ENCODE assay signal across 20 cellular contexts in the genomic region with DNA sequence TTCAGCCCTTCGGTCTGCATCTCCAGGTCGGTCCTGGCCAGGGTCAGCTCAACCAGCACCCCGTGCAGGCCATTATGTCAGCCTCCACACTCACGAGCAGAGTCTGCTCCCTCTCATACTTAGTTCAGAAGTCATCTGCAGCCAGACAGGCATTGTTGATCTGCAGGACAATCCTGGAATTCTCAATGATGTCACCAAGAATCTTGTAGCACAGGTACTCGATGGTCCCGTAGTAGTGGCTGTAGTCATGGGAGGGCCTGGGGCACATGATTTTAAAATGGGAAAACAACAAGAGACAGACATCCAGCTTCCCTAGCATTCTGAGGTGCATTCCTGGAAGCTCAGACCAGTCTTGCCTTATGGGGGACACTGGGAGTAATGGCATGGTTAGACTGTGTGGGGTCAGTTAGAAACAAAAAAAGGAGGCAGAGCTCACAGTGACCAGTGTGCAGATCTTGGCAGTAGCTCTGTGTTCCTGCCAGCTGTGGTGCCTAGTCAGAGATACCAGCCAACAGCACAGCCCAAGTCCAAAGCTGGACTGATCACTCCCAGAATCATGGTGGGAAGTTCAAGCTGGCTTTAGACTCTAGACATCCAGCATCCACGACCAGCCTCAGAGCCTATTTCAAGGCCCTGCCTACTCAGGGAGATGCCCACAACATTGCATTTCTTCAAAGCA. TPM values are rescaled to one million over a fixed set of nuclear protein-coding genes. Genes with fewer than 3 reads are reported as not detected.
DNase-seq lines count a peak whose midpoint lies in the region; ATAC-seq, FAIRE-seq and TF ChIP-seq lines count a peak whose summit lies in the region.
"Had no signal": no experiment of that assay in that cellular context is flagged by ENCODE, and none has a peak within 500 bp of the region (broad histone marks: within the 10 kb centered on the region; RNA-seq: fewer than 3 reads in every experiment).

No MANE protein-coding gene starts in this region.

- in situ Hi-C loops in HepG2 (cut with HindIII; ENCODE audit: extremely low pct_ligation_motif_present, low pct_unique_long_range_greater_than_20kb), result no loop called here

- no peak overlapping the region for H3K56ac ChIP-seq in H1 (replicated peaks; ENCODE audit: insufficient read length, low read depth, low read length)

- DNase-seq in HepG2 (ENCODE audit: low spot score), result no peak
- no peak for DNase-seq in right lobe of liver
- no peak for DNase-seq in H1 (ENCODE audit: low read depth in 1 of 2, low spot score in 2 of 2)
- DNase-seq in trophoblast cell, result peak; percentile 86 to 95
- DNase-seq in type B pancreatic cell (ENCODE audit: extremely low spot score, unreplicated experiment), result no peak
- DNase-seq in cerebellar cortex (ENCODE audit: low spot score), result no peak
- no peak for DNase-seq in DMS79 (lab: John Stamatoyannopoulos, UW)
- DNase-seq: CD4-positive, alpha-beta memory T cell; DMS153; GOT3; H9 had no signal

- 25% methylated on average over 6 of the region's 7 CpGs for WGBS in HepG2 (ENCODE audit: low lambda C conversion rate)
- WGBS in right lobe of liver (ENCODE audit: insufficient coverage, low coverage, low lambda C conversion rate, missing lambda C conversion rate), result 94% methylated on average over 5 of the region's 7 CpGs
- 89% methylated on average over 7 of the region's 7 CpGs; no CpG with 5 or more reads in 1 of the 2 experiments for WGBS in H1 (ENCODE audit: extremely low coverage in 1 of 2, insufficient coverage in 1 of 2, insufficient read length in 1 of 2, insufficient replicate concordance in 2 of 2, low coverage in 1 of 2, low lambda C conversion rate in 2 of 2, missing lambda C conversion rate in 1 of 2), 2 experiments
- WGBS in trophoblast cell (ENCODE audit: extremely low coverage, insufficient coverage, insufficient read length), result no CpG with 5 or more reads among the region's 7 CpGs

- intact Hi-C loops in HepG2 (cut with micrococcal nuclease; ENCODE audit: unreplicated experiment) (no loop called here), right lobe of liver (cut with DNase I) (no loop called here)

- H3K9me3 Mint-ChIP-seq in type B pancreatic cell, result no peaks in the 10 kb centered on the region

- no TSS peak for BruUV-seq in HepG2 (replicated peaks; lab: Mats Ljungman, UMichigan)

- H3K4me2 ChIP-seq in HepG2 (ENCODE audit: low read depth, low read length) (no peak overlapping the region), H1 (ENCODE audit: insufficient read depth in 1 of 2, low read depth in 2 of 2, low read length in 2 of 2) (no peak overlapping the region), trophoblast cell (ENCODE audit: low read length) (no peak overlapping the region)
- H3K4me2 ChIP-seq: BLaER1 had no signal

- H3K27ac Mint-ChIP-seq in type B pancreatic cell, result peak overlapping the region; percentile 48
- H3K27ac Mint-ChIP-seq: CD14-positive monocyte had no signal

- POLR2A ChIA-PET in HepG2 (lab: Yijun Ruan, JAX) (no interaction called here), H1 (lab: Charles Lee; ENCODE audit: partially characterized antibody) (no interaction called here)

- H3K36me3 ChIP-seq in HepG2 (replicated peaks in 1 of 2; ENCODE audit: control insufficient read depth in 1 of 2, insufficient read depth in 2 of 2, low read length in 2 of 2) (no peaks in the 10 kb centered on the region), right lobe of liver (no peaks in the 10 kb centered on the region), H1 (ENCODE audit: control insufficient read depth in 2 of 4, insufficient read depth in 4 of 4, low read length in 3 of 4) (no peaks in the 10 kb centered on the region), trophoblast cell (ENCODE audit: control insufficient read depth in 1 of 2, insufficient read depth in 2 of 2, low read length in 2 of 2) (no peaks in the 10 kb centered on the region)
- H3K36me3 ChIP-seq: BLaER1 had no signal

- CTCF ChIA-PET in HepG2 (lab: Yijun Ruan, JAX; ENCODE audit: low intra/inter-chr PET ratio, low total read pairs) (no interaction called here), H1 (lab: Charles Lee; ENCODE audit: partially characterized antibody) (interaction anchor here (1.9 kb wide), 1 partner anchor 17 kb away, joined by 7 read pairs; no protein-coding TSS in a partner anchor)

- no peaks in the 10 kb centered on the region for H3K79me1 ChIP-seq in H1 (ENCODE audit: low read depth, low read length)
- peaks cover 2% of the 10 kb centered on the region for H3K79me1 ChIP-seq in trophoblast cell (ENCODE audit: low read length)

- no peaks in the 10 kb centered on the region for H3K36me3 Mint-ChIP-seq in type B pancreatic cell
- H3K36me3 Mint-ChIP-seq: CD14-positive monocyte, IgD-negative memory B cell had no signal

- no peak overlapping the region for H2BK12ac ChIP-seq in H1 (ENCODE audit: low read depth, low read length)
- peak overlapping the region; percentile 21 for H2BK12ac ChIP-seq in trophoblast cell (ENCODE audit: low read length)

- H4K20me1 ChIP-seq in HepG2 (ENCODE audit: insufficient read depth, low read length) (no peaks in the 10 kb centered on the region), H1 (replicated peaks in 1 of 2; ENCODE audit: control insufficient read depth in 1 of 2, insufficient read depth in 2 of 2, low read length in 2 of 2) (no peaks in the 10 kb centered on the region)
- H4K20me1 ChIP-seq: BLaER1 had no signal

- no peak overlapping the region for H4K91ac ChIP-seq in H1 (replicated peaks; ENCODE audit: insufficient read length, low read length)
- no peak overlapping the region for H4K91ac ChIP-seq in trophoblast cell (ENCODE audit: low read depth, low read length)

- H2AK5ac ChIP-seq in H1 (ENCODE audit: low read depth, low read length), result no peak overlapping the region
- no peak overlapping the region for H2AK5ac ChIP-seq in trophoblast cell (ENCODE audit: low read length)

- no peaks in the 10 kb centered on the region; a peak in 2 of 5 replicates for H3K27me3 ChIP-seq in HepG2 (ENCODE audit: control insufficient read depth in 1 of 2, insufficient read depth in 2 of 2, low read length in 2 of 2)
- H3K27me3 ChIP-seq in right lobe of liver, result no peaks in the 10 kb centered on the region
- H3K27me3 ChIP-seq in H1 (replicated peaks in 1 of 4; ENCODE audit: control insufficient read depth in 3 of 4, extremely low read depth in 1 of 4, insufficient read depth in 3 of 4, low read length in 3 of 4), result no peaks in the 10 kb centered on the region
- no peaks in the 10 kb centered on the region for H3K27me3 ChIP-seq in trophoblast cell (ENCODE audit: insufficient read depth, low read length)
- H3K27me3 ChIP-seq: BLaER1 had no signal

- no peak overlapping the region for H2BK120ac ChIP-seq in H1 (replicated peaks; ENCODE audit: low read depth, low read length)
- H2BK120ac ChIP-seq in trophoblast cell (ENCODE audit: insufficient read depth, low read length, poor library complexity), result no peak overlapping the region

- peak; percentile 39; the same call in 1 of the 3 replicates for ATAC-seq in HepG2
- ATAC-seq in right lobe of liver, result no peak
- ATAC-seq in HG03108 (IDR thresholded peaks at IDR 0.05; ENCODE audit: unreplicated experiment), result no peak
- ATAC-seq: GM12878 had no signal

- H3K23ac ChIP-seq in H1 (ENCODE audit: insufficient read length) (no peak overlapping the region), trophoblast cell (ENCODE audit: low read length) (no peak overlapping the region)

- H3K27ac ChIP-seq in HepG2 (ENCODE audit: extremely low read length, insufficient read depth, low read length) (no peak overlapping the region), right lobe of liver (no peak overlapping the region), H1 (ENCODE audit: low read depth, low read length) (no peak overlapping the region), trophoblast cell (ENCODE audit: low read depth, low read length) (no peak overlapping the region)
- H3K27ac ChIP-seq: 22Rv1, BLaER1 had no signal

- H3K9ac ChIP-seq in HepG2 (ENCODE audit: insufficient read depth, low read depth, low read length) (no peak overlapping the region), H1 (replicated peaks in 1 of 4; ENCODE audit: extremely low read depth in 1 of 4, low read depth in 3 of 4, low read length in 3 of 4) (no peak overlapping the region), trophoblast cell (ENCODE audit: low read length) (no peak overlapping the region)
- H3K9ac ChIP-seq: BLaER1 had no signal

- H2AFZ ChIP-seq in HepG2 (ENCODE audit: low read length), result no peak overlapping the region
- H2AFZ ChIP-seq in H1 (ENCODE audit: low read length), result no peak overlapping the region
- H2AFZ ChIP-seq in trophoblast cell (ENCODE audit: insufficient read depth, low read length, poor library complexity), result no peak overlapping the region

- no peak for TF ChIP-seq POLR2A in HepG2 (IDR thresholded peaks at IDR 0.05; ENCODE audit: insufficient read depth in 1 of 2, low read depth in 2 of 2, low read length in 2 of 2)
- TF ChIP-seq POLR2A in right lobe of liver (IDR thresholded peaks at IDR 0.05), result no peak
- no peak for TF ChIP-seq POLR2A in H1 (IDR thresholded peaks at IDR 0.05; ENCODE audit: control extremely low read depth in 1 of 2, low read depth in 2 of 2, low read length in 2 of 2)

- TF ChIP-seq CTCF in HepG2 (CRISPR knock-in tag; IDR thresholded peaks at IDR 0.05) (no peak), right lobe of liver (IDR thresholded peaks at IDR 0.05) (no peak), H1 (IDR thresholded peaks at IDR 0.05; ENCODE audit: control extremely low read depth in 1 of 3, insufficient read depth in 1 of 3, low read depth in 1 of 3, low read length in 3 of 3) (no peak), type B pancreatic cell (conservative IDR thresholded peaks at IDR 0.05) (no peak)

- no peak for TF ChIP-seq EP300 in HepG2 (IDR thresholded peaks at IDR 0.05; ENCODE audit: low read depth in 2 of 2, low read length in 2 of 2)
- TF ChIP-seq EP300 in HepG2 (CRISPR knock-in tag; IDR thresholded peaks at IDR 0.05; ENCODE audit: borderline replicate concordance), result no peak
- no peak for TF ChIP-seq EP300 in H1 (IDR thresholded peaks at IDR 0.05; ENCODE audit: borderline replicate concordance in 1 of 2, low read depth in 2 of 2, low read length in 2 of 2)

- H3K23me2 ChIP-seq in H1 (ENCODE audit: low read depth, low read length), result no peaks in the 10 kb centered on the region

- H3K4ac ChIP-seq in H1 (replicated peaks; ENCODE audit: insufficient read length, low read depth, low read length) (no peak overlapping the region), trophoblast cell (ENCODE audit: low read depth, low read length) (no peak overlapping the region)

- H3K18ac ChIP-seq in H1 (ENCODE audit: extremely low read depth, low read length) (no peak overlapping the region), trophoblast cell (ENCODE audit: low read length) (no peak overlapping the region)

- H2BK20ac ChIP-seq in H1 (ENCODE audit: low read length), result no peak overlapping the region

- no peaks in the 10 kb centered on the region for H3K4me1 ChIP-seq in HepG2 (ENCODE audit: insufficient read depth, low read length)
- no peaks in the 10 kb centered on the region for H3K4me1 ChIP-seq in right lobe of liver
- no peaks in the 10 kb centered on the region for H3K4me1 ChIP-seq in H1 (replicated peaks in 1 of 4; ENCODE audit: control insufficient read depth in 3 of 4, insufficient read depth in 4 of 4, low read length in 3 of 4)
- H3K4me1 ChIP-seq in trophoblast cell (ENCODE audit: control insufficient read depth in 1 of 2, insufficient read depth in 2 of 2, low read length in 2 of 2), result peaks cover 10 to 13% of the 10 kb centered on the region in 2 experiments
- H3K4me1 ChIP-seq: BLaER1 had no signal

- H4K8ac ChIP-seq in H1 (ENCODE audit: extremely low read depth, insufficient read depth, low read length) (peak overlapping the region; percentile 35; the same call in 1 of the 2 replicates), trophoblast cell (ENCODE audit: low read depth, low read length) (peak overlapping the region; percentile 2)

- H3K9me3 ChIP-seq in HepG2 (ENCODE audit: low read length) (no peaks in the 10 kb centered on the region), right lobe of liver (no peaks in the 10 kb centered on the region), H1 (ENCODE audit: insufficient read depth in 2 of 2, low read depth in 1 of 2, low read length in 1 of 2) (no peaks in the 10 kb centered on the region), trophoblast cell (ENCODE audit: insufficient read depth, low read depth, low read length) (peaks cover 4% of the 10 kb centered on the region)
- H3K9me3 ChIP-seq: BLaER1 had no signal

- no peak overlapping the region for H4K12ac ChIP-seq in trophoblast cell (ENCODE audit: low read depth, low read length)

- no peak overlapping the region for H4K5ac ChIP-seq in H1 (ENCODE audit: insufficient read length, low read depth, low read length)

- H3K4me3 ChIP-seq in HepG2 (replicated peaks in 1 of 3; ENCODE audit: insufficient read depth in 1 of 3, low read depth in 2 of 3, low read length in 3 of 3) (no peak overlapping the region), right lobe of liver (no peak overlapping the region), H1 (ENCODE audit: extremely low read depth in 1 of 4, insufficient read depth in 2 of 4, low read depth in 3 of 4, low read length in 4 of 4) (no peak overlapping the region), trophoblast cell (ENCODE audit: low read depth, low read length) (peak overlapping the region; percentile 1)
- H3K4me3 ChIP-seq: BLaER1, GM12878 had no signal

- no peak for TF ChIP-seq RAD21 in HepG2 (CRISPR knock-in tag; IDR thresholded peaks at IDR 0.05)
- no peak for TF ChIP-seq RAD21 in H1 (IDR thresholded peaks at IDR 0.05 in 1 of 2, conservative IDR thresholded peaks at IDR 0.05 in 1 of 2; ENCODE audit: low read depth in 2 of 2, low read length in 2 of 2)

- no peak overlapping the region for H3K14ac ChIP-seq in H1 (ENCODE audit: insufficient read length)
- H3K14ac ChIP-seq in trophoblast cell (ENCODE audit: low read length), result peak overlapping the region; percentile 14

- H3K27me3 Mint-ChIP-seq in type B pancreatic cell, result no peaks in the 10 kb centered on the region

- no peak overlapping the region for H2BK15ac ChIP-seq in H1 (ENCODE audit: low read length)

- no peak overlapping the region for H3K4me3 Mint-ChIP-seq in type B pancreatic cell
- H3K4me3 Mint-ChIP-seq: CD14-positive monocyte; CD4-positive, alpha-beta memory T cell; H9; IgD-negative memory B cell had no signal

- no peak for FAIRE-seq in HepG2 (lab: Jason Lieb, UNC)
- FAIRE-seq in H1 (lab: Jason Lieb, UNC), result no peak
- FAIRE-seq: GM12878 had no signal

- H3K4me1 Mint-ChIP-seq in type B pancreatic cell (ENCODE audit: unreplicated experiment), result no peaks in the 10 kb centered on the region
- H3K4me1 Mint-ChIP-seq: CD14-positive monocyte; CD4-positive, alpha-beta memory T cell; H9; IgD-negative memory B cell had no signal

- no peaks in the 10 kb centered on the region for H3K79me2 ChIP-seq in HepG2 (ENCODE audit: insufficient read depth, low read length)
- no peaks in the 10 kb centered on the region for H3K79me2 ChIP-seq in H1 (ENCODE audit: control insufficient read depth in 1 of 2, insufficient read depth in 2 of 2, low read length in 2 of 2)
- no peaks in the 10 kb centered on the region for H3K79me2 ChIP-seq in trophoblast cell (ENCODE audit: control insufficient read depth, insufficient read depth, low read length, poor library complexity)

- no peak overlapping the region for H2BK5ac ChIP-seq in H1 (ENCODE audit: low read depth, low read length)
- no peak overlapping the region for H2BK5ac ChIP-seq in trophoblast cell (ENCODE audit: low read depth, low read length, poor library complexity)

RNA-seq across cellular contexts. Expression of a gene that starts 31.9 kb away (rescaled TPM):
- total RNA-seq in HepG2 (2016; rRNA removed; fragmentation: Illumina TruSeq; extraction: Trizol) (not detected in 2 replicates), right lobe of liver (under 1 TPM; 0.05 to 0.25 (median 0.15) TPM), type B pancreatic cell (ENCODE audit: low replicate concordance) (0.27 TPM in 1 of 2 replicates, not detected in the other)
- not detected in 2 replicates for total RNA-seq in HepG2 (2016; cell fraction: cytosol; rRNA removed; fragmentation: Illumina TruSeq; extraction: Trizol; ENCODE audit: low read depth)
- not detected in 2 replicates for total RNA-seq in HepG2 (2016; cell fraction: insoluble cytoplasmic fraction; rRNA removed; fragmentation: Illumina TruSeq; extraction: Trizol)
- total RNA-seq in HepG2 (2016; cell fraction: membrane; rRNA removed; fragmentation: Illumina TruSeq; extraction: Trizol), result not detected in 2 replicates
- total RNA-seq in HepG2 (2016; cell fraction: nucleus; rRNA removed; fragmentation: Illumina TruSeq; extraction: Trizol), result 0.09 TPM in 1 of 2 replicates, not detected in the other
- polyA plus RNA-seq in HepG2 (2011; rRNA removed) (0.03 and 0.04 TPM in 2 replicates), H1 (2011; rRNA removed) (0.11 TPM in 2 replicates)
- not detected in 2 replicates for polyA plus RNA-seq in HepG2 (2011; cell fraction: cytosol; rRNA removed)
- 0.10 TPM in 1 of 2 replicates, not detected in the other for polyA plus RNA-seq in HepG2 (2011; cell fraction: nucleus; rRNA removed)
- 0.05 TPM in 1 of 2 replicates, not detected in the other for polyA plus RNA-seq in HepG2 (2012)
- not detected in 2 replicates for polyA plus RNA-seq in HepG2 (2016; cell fraction: cytosol; fragmentation: Illumina TruSeq; extraction: Trizol; ENCODE audit: low read depth)
- polyA plus RNA-seq in HepG2 (2016; cell fraction: insoluble cytoplasmic fraction; fragmentation: Illumina TruSeq; extraction: Trizol; ENCODE audit: low read depth), result not detected in 2 replicates
- not detected in 2 replicates for polyA plus RNA-seq in HepG2 (2016; cell fraction: membrane; fragmentation: Illumina TruSeq; extraction: Trizol; ENCODE audit: low read depth)
- 0.12 and 0.19 TPM in 2 replicates for polyA plus RNA-seq in HepG2 (2016; cell fraction: nucleus; fragmentation: Illumina TruSeq; extraction: Trizol; ENCODE audit: insufficient read depth, low read depth)
- polyA minus RNA-seq in HepG2 (2011; rRNA and poly(A)+ RNA removed; ENCODE audit: low replicate concordance), result 0.07 and 0.14 TPM in 2 replicates
- polyA minus RNA-seq in HepG2 (2011; cell fraction: cytosol; rRNA and poly(A)+ RNA removed), result not detected in 2 replicates
- polyA minus RNA-seq in HepG2 (2011; cell fraction: nucleus; rRNA and poly(A)+ RNA removed), result 0.13 TPM in 1 of 2 replicates, not detected in the other
- total RNA-seq in H1 (2021; fragmentation: NEBNext Ultra II Directional; extraction: Animal tissue kit (Norgen Biotek cat#: 25700)), result 0.21 TPM in 1 of 2 replicates, not detected in the other
- 0.19 TPM for polyA plus RNA-seq in H1 (2011; cell fraction: cytosol; rRNA removed)
- polyA plus RNA-seq in H1 (2011; cell fraction: nucleus; rRNA removed), result 0.30 TPM
- 0.15 to 0.33 TPM (median 0.22 TPM) in 4 replicates for polyA plus RNA-seq in H1 (2012, experiment 1 of 2)
- not detected for polyA plus RNA-seq in H1 (2012, experiment 2 of 2)
- polyA plus RNA-seq in H1 (2013, experiment 1 of 2), result 0.10 TPM
- polyA plus RNA-seq in H1 (2013, experiment 2 of 2), result 0.11 TPM
- 0.12 and 0.16 TPM in 2 replicates for polyA minus RNA-seq in H1 (2011; rRNA and poly(A)+ RNA removed)
- polyA minus RNA-seq in H1 (2011; cell fraction: cytosol; rRNA and poly(A)+ RNA removed), result not detected
- polyA minus RNA-seq in H1 (2011; cell fraction: nucleus; rRNA and poly(A)+ RNA removed), result 0.60 TPM
- polyA plus RNA-seq in trophoblast cell (2013), result 0.07 and 0.08 TPM in 2 replicates
- total RNA-seq: G401, GM12878, HT-29 had no signal
- polyA plus RNA-seq: AG04450; CD14-positive monocyte; CD4-positive, alpha-beta memory T cell; IgD-negative memory B cell had no signal

RNA-seq across cellular contexts. Expression of a gene that starts 32.9 kb away (rescaled TPM):
- total RNA-seq in HepG2 (2016; rRNA removed; fragmentation: Illumina TruSeq; extraction: Trizol), result 0.07 TPM in 1 of 2 replicates, not detected in the other
- not detected in 2 replicates for total RNA-seq in HepG2 (2016; cell fraction: cytosol; rRNA removed; fragmentation: Illumina TruSeq; extraction: Trizol; ENCODE audit: low read depth)
- total RNA-seq in HepG2 (2016; cell fraction: insoluble cytoplasmic fraction; rRNA removed; fragmentation: Illumina TruSeq; extraction: Trizol), result 0.17 TPM in 1 of 2 replicates, not detected in the other
- total RNA-seq in HepG2 (2016; cell fraction: membrane; rRNA removed; fragmentation: Illumina TruSeq; extraction: Trizol), result not detected in 2 replicates
- not detected in 2 replicates for total RNA-seq in HepG2 (2016; cell fraction: nucleus; rRNA removed; fragmentation: Illumina TruSeq; extraction: Trizol)
- polyA plus RNA-seq in HepG2 (2011; rRNA removed), result 0.05 and 0.08 TPM in 2 replicates
- 0.03 TPM in 2 replicates for polyA plus RNA-seq in HepG2 (2011; cell fraction: cytosol; rRNA removed)
- polyA plus RNA-seq in HepG2 (2011; cell fraction: nucleus; rRNA removed), result 0.19 TPM in 1 of 2 replicates, not detected in the other
- polyA plus RNA-seq in HepG2 (2012), result not detected in 2 replicates
- not detected in 2 replicates for polyA plus RNA-seq in HepG2 (2016; cell fraction: cytosol; fragmentation: Illumina TruSeq; extraction: Trizol; ENCODE audit: low read depth)
- not detected in 2 replicates for polyA plus RNA-seq in HepG2 (2016; cell fraction: insoluble cytoplasmic fraction; fragmentation: Illumina TruSeq; extraction: Trizol; ENCODE audit: low read depth)
- polyA plus RNA-seq in HepG2 (2016; cell fraction: membrane; fragmentation: Illumina TruSeq; extraction: Trizol; ENCODE audit: low read depth), result not detected in 2 replicates
- polyA plus RNA-seq in HepG2 (2016; cell fraction: nucleus; fragmentation: Illumina TruSeq; extraction: Trizol; ENCODE audit: insufficient read depth, low read depth), result not detected in 2 replicates
- polyA minus RNA-seq in HepG2 (2011; rRNA and poly(A)+ RNA removed; ENCODE audit: low replicate concordance), result 1.7 TPM in 1 of 2 replicates, not detected in the other
- not detected in 2 replicates for polyA minus RNA-seq in HepG2 (2011; cell fraction: cytosol; rRNA and poly(A)+ RNA removed)
- polyA minus RNA-seq in HepG2 (2011; cell fraction: nucleus; rRNA and poly(A)+ RNA removed), result 0.26 and 0.62 TPM in 2 replicates
- not detected for total RNA-seq in right lobe of liver
- 1.4 and 2.6 TPM in 2 replicates for total RNA-seq in H1 (2021; fragmentation: NEBNext Ultra II Directional; extraction: Animal tissue kit (Norgen Biotek cat#: 25700))
- polyA plus RNA-seq in H1 (2011; rRNA removed), result 1.5 and 2.4 TPM in 2 replicates
- 2.1 TPM for polyA plus RNA-seq in H1 (2011; cell fraction: cytosol; rRNA removed)
- polyA plus RNA-seq in H1 (2011; cell fraction: nucleus; rRNA removed), result 4.2 TPM
- 1.4 to 2.5 TPM (median 1.9 TPM) in 4 replicates for polyA plus RNA-seq in H1 (2012, experiment 1 of 2)
- polyA plus RNA-seq in H1 (2012, experiment 2 of 2), result 0.08 TPM
- polyA plus RNA-seq in H1 (2013, experiment 1 of 2), result 2.8 TPM
- 1.9 TPM for polyA plus RNA-seq in H1 (2013, experiment 2 of 2)
- 3.2 and 4.1 TPM in 2 replicates for polyA minus RNA-seq in H1 (2011; rRNA and poly(A)+ RNA removed)
- polyA minus RNA-seq in H1 (2011; cell fraction: cytosol; rRNA and poly(A)+ RNA removed), result 3.7 TPM
- polyA minus RNA-seq in H1 (2011; cell fraction: nucleus; rRNA and poly(A)+ RNA removed), result 4.3 TPM
- polyA plus RNA-seq in trophoblast cell (2013), result 0.14 and 0.19 TPM in 2 replicates
- 25.5 and 65.1 TPM in 2 replicates for total RNA-seq in type B pancreatic cell (ENCODE audit: low replicate concordance)
- total RNA-seq: CD4-positive, alpha-beta memory T cell; G401 had no signal
- polyA plus RNA-seq: CD4-positive, alpha-beta memory T cell had no signal

RNA-seq across cellular contexts. Expression of a gene that starts 52.0 kb away (rescaled TPM):
- 0.07 and 0.22 TPM in 2 replicates for total RNA-seq in HepG2 (2016; rRNA removed; fragmentation: Illumina TruSeq; extraction: Trizol)
- not detected in 2 replicates for total RNA-seq in HepG2 (2016; cell fraction: cytosol; rRNA removed; fragmentation: Illumina TruSeq; extraction: Trizol; ENCODE audit: low read depth)
- total RNA-seq in HepG2 (2016; cell fraction: insoluble cytoplasmic fraction; rRNA removed; fragmentation: Illumina TruSeq; extraction: Trizol), result 0.06 TPM in 1 of 2 replicates, not detected in the other
- 0.10 TPM in 1 of 2 replicates, not detected in the other for total RNA-seq in HepG2 (2016; cell fraction: membrane; rRNA removed; fragmentation: Illumina TruSeq; extraction: Trizol)
- not detected in 2 replicates for total RNA-seq in HepG2 (2016; cell fraction: nucleus; rRNA removed; fragmentation: Illumina TruSeq; extraction: Trizol)
- polyA plus RNA-seq in HepG2 (2011; rRNA removed), result 0.17 TPM in 1 of 2 replicates, not detected in the other
- polyA plus RNA-seq in HepG2 (2011; cell fraction: cytosol; rRNA removed), result not detected in 2 replicates
- 0.21 and 0.26 TPM in 2 replicates for polyA plus RNA-seq in HepG2 (2011; cell fraction: nucleus; rRNA removed)
- 0.12 TPM in 1 of 2 replicates, not detected in the other for polyA plus RNA-seq in HepG2 (2012)
- polyA plus RNA-seq in HepG2 (2016; cell fraction: cytosol; fragmentation: Illumina TruSeq; extraction: Trizol; ENCODE audit: low read depth), result not detected in 2 replicates
- polyA plus RNA-seq in HepG2 (2016; cell fraction: insoluble cytoplasmic fraction; fragmentation: Illumina TruSeq; extraction: Trizol; ENCODE audit: low read depth), result not detected in 2 replicates
- not detected in 2 replicates for polyA plus RNA-seq in HepG2 (2016; cell fraction: membrane; fragmentation: Illumina TruSeq; extraction: Trizol; ENCODE audit: low read depth)
- 0.55 TPM in 1 of 2 replicates, not detected in the other for polyA plus RNA-seq in HepG2 (2016; cell fraction: nucleus; fragmentation: Illumina TruSeq; extraction: Trizol; ENCODE audit: insufficient read depth, low read depth)
- 0.26 TPM in 1 of 2 replicates, not detected in the other for polyA minus RNA-seq in HepG2 (2011; rRNA and poly(A)+ RNA removed; ENCODE audit: low replicate concordance)
- not detected in 2 replicates for polyA minus RNA-seq in HepG2 (2011; cell fraction: cytosol; rRNA and poly(A)+ RNA removed)
- polyA minus RNA-seq in HepG2 (2011; cell fraction: nucleus; rRNA and poly(A)+ RNA removed), result 0.25 and 0.39 TPM in 2 replicates
- under 1 TPM in 2 of 6 experiments, not detected in 4; 0.18 to 0.25 TPM for total RNA-seq in right lobe of liver
- total RNA-seq in H1 (2021; fragmentation: NEBNext Ultra II Directional; extraction: Animal tissue kit (Norgen Biotek cat#: 25700)), result not detected in 2 replicates
- polyA plus RNA-seq in H1 (2011; rRNA removed), result 0.19 and 0.38 TPM in 2 replicates
- polyA plus RNA-seq in H1 (2011; cell fraction: cytosol; rRNA removed), result 0.13 TPM
- 0.21 TPM for polyA plus RNA-seq in H1 (2011; cell fraction: nucleus; rRNA removed)
- polyA plus RNA-seq in H1 (2012, experiment 1 of 2), result 0.16 TPM in 2 of 4 replicates, not detected in the others
- not detected for polyA plus RNA-seq in H1 (2012, experiment 2 of 2)
- polyA plus RNA-seq in H1 (2013, experiment 1 of 2), result 0.08 TPM
- polyA plus RNA-seq in H1 (2013, experiment 2 of 2), result 0.11 TPM
- 0.49 and 0.66 TPM in 2 replicates for polyA minus RNA-seq in H1 (2011; rRNA and poly(A)+ RNA removed)
- not detected for polyA minus RNA-seq in H1 (2011; cell fraction: cytosol; rRNA and poly(A)+ RNA removed)
- polyA minus RNA-seq in H1 (2011; cell fraction: nucleus; rRNA and poly(A)+ RNA removed), result 0.60 TPM
- polyA plus RNA-seq in trophoblast cell (2013), result 0.07 and 0.08 TPM in 2 replicates
- total RNA-seq in type B pancreatic cell (ENCODE audit: low replicate concordance), result 0.41 TPM in 1 of 2 replicates, not detected in the other
- total RNA-seq: G401, GM12878, H9, HT-29 had no signal
- polyA plus RNA-seq: CD14-positive monocyte; CD4-positive, alpha-beta memory T cell; IgD-negative memory B cell had no signal

Comparison
In these comparisons a context has a peak if more than half of its experiments do, and no peak if none do; other contexts are left out.
1. DNase-seq: peak in trophoblast cell (2 of 2); none in HepG2 (single experiment), right lobe of liver (0 of 3), H1 (0 of 2), type B pancreatic cell (single experiment), cerebellar cortex (single experiment) and DMS79 (single experiment).